Comparison of ENCODE assay signal across 1 cellular context in the genomic region with DNA sequence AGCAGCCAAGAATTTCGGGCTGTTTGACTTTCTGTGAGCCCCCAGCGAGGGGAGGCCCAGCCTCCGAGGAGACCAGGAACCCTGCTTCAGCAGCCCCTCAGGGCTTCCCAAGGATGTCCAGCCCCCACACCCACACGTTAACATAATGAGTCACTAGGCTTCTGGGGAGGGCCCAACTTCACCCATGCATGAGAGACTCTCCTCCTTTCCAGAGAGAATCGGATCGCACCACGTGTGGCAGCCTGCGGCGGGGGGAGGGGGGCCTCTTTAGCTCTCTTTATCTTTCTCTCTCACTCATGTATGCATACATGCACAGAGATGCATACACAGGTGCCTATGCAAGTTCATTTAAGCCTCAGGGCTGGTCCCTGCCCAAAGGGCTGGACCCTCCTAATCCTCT.
TF ChIP-seq lines count a peak whose summit lies in the region.

No MANE protein-coding gene starts in this region.

TF ChIP-seq in K562, 482 proteins besides CTCF, POLR2A, EP300 and RAD21 (continues in another document):
- TF ChIP-seq MECOM (CRISPR knock-in tag; IDR thresholded peaks at IDR 0.05) (no peak), MXI1 (IDR thresholded peaks at IDR 0.05; ENCODE audit: low read depth, low read length) (no peak), RFX7 (CRISPR knock-in tag; IDR thresholded peaks at IDR 0.05) (no peak), TRIM24 (IDR thresholded peaks at IDR 0.05) (0 out of 4 replicates have a peak, but pooled peaks of 1 of the 2 experiments have one; percentile 16), NBN (IDR thresholded peaks at IDR 0.05; ENCODE audit: low read depth) (no peak), CBFA2T3 (IDR thresholded peaks at IDR 0.05) (peak; percentile 71), ZNF561 (CRISPR knock-in tag; conservative IDR thresholded peaks at IDR 0.05) (no peak), MYC (IDR thresholded peaks at IDR 0.05; ENCODE audit: low read depth, low read length) (peak; percentile 79), MYC (CRISPR knock-in tag; IDR thresholded peaks at IDR 0.05; ENCODE audit: borderline replicate concordance, low read depth) (no peak), ZNF143 (CRISPR knock-in tag; IDR thresholded peaks at IDR 0.05) (no peak), TEAD2 (tag; IDR thresholded peaks at IDR 0.05) (no peak), SLC30A9 (CRISPR knock-in tag; IDR thresholded peaks at IDR 0.05) (no peak), SAFB (IDR thresholded peaks at IDR 0.05; ENCODE audit: borderline replicate concordance, low read depth, low read length) (no peak), FOXA1 (IDR thresholded peaks at IDR 0.05; ENCODE audit: borderline replicate concordance) (no peak), MBD2 (IDR thresholded peaks at IDR 0.05; ENCODE audit: borderline replicate concordance, low read depth) (no peak), MCM7 (IDR thresholded peaks at IDR 0.05) (no peak), FOXJ2 (tag; IDR thresholded peaks at IDR 0.05) (no peak), ZNF518B (CRISPR knock-in tag; IDR thresholded peaks at IDR 0.05) (no peak), POLR2AphosphoS2 (IDR thresholded peaks at IDR 0.05; ENCODE audit: low read length) (no peak), NCOA2 (IDR thresholded peaks at IDR 0.05; ENCODE audit: partially characterized antibody in 2 of 2) (no peak), POLR3A (IDR thresholded peaks at IDR 0.05; ENCODE audit: borderline replicate concordance, extremely low read depth, insufficient read depth, insufficient read length) (no peak), GATAD2A (IDR thresholded peaks at IDR 0.05) (no peak), SMAD4 (CRISPR knock-in tag; conservative IDR thresholded peaks at IDR 0.05) (no peak), GTF2F1 (IDR thresholded peaks at IDR 0.05; ENCODE audit: low read depth, low read length) (no peak), ZNF764 (CRISPR knock-in tag; IDR thresholded peaks at IDR 0.05; ENCODE audit: low read depth) (no peak), ZNF232 (CRISPR knock-in tag; IDR thresholded peaks at IDR 0.05) (no peak), ZNF584 (CRISPR knock-in tag; IDR thresholded peaks at IDR 0.05; ENCODE audit: low read depth) (no peak), IRF9 (tag; IDR thresholded peaks at IDR 0.05) (no peak), TOE1 (IDR thresholded peaks at IDR 0.05; ENCODE audit: borderline replicate concordance) (no peak), TOE1 (CRISPR knock-in tag; IDR thresholded peaks at IDR 0.05; ENCODE audit: borderline replicate concordance, low read depth) (no peak), IRF1 (CRISPR knock-in tag; IDR thresholded peaks at IDR 0.05; ENCODE audit: borderline replicate concordance) (no peak), POLR2H (tag; IDR thresholded peaks at IDR 0.05; ENCODE audit: low read depth) (no peak), TFAP4 (CRISPR knock-in tag; IDR thresholded peaks at IDR 0.05; ENCODE audit: borderline replicate concordance) (no peak; the same call in 1 of the 2 replicates), ZNF77 (CRISPR knock-in tag; IDR thresholded peaks at IDR 0.05) (no peak), ZNF707 (CRISPR knock-in tag; conservative IDR thresholded peaks at IDR 0.05) (no peak), RBM17 (IDR thresholded peaks at IDR 0.05; ENCODE audit: borderline replicate concordance, low read depth, low read length) (no peak), MEF2A (IDR thresholded peaks at IDR 0.05; ENCODE audit: control insufficient read depth, low read depth, low read length) (no peak), PPARD (CRISPR knock-in tag; IDR thresholded peaks at IDR 0.05) (no peak), KAT8 (IDR thresholded peaks at IDR 0.05; ENCODE audit: low read depth) (no peak), TCFL5 (CRISPR knock-in tag; conservative IDR thresholded peaks at IDR 0.05) (no peak), AFF1 (IDR thresholded peaks at IDR 0.05; ENCODE audit: low read depth in 1 of 2, partially characterized antibody in 2 of 2) (no peak), ILK (tag; IDR thresholded peaks at IDR 0.05; ENCODE audit: borderline replicate concordance, low read depth) (no peak), EGR1 (conservative IDR thresholded peaks at IDR 0.05) (peak; percentile 75), ZNF121 (CRISPR knock-in tag; conservative IDR thresholded peaks at IDR 0.05) (no peak), HMBOX1 (IDR thresholded peaks at IDR 0.05) (no peak), ZKSCAN8 (CRISPR knock-in tag; IDR thresholded peaks at IDR 0.05) (no peak)
- TF ChIP-seq, protein P1, sequence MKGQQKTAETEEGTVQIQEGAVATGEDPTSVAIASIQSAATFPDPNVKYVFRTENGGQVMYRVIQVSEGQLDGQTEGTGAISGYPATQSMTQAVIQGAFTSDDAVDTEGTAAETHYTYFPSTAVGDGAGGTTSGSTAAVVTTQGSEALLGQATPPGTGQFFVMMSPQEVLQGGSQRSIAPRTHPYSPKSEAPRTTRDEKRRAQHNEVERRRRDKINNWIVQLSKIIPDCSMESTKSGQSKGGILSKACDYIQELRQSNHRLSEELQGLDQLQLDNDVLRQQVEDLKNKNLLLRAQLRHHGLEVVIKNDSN (CRISPR knock-in tag; IDR thresholded peaks at IDR 0.05), result peak; percentile 87
- TF ChIP-seq, protein P2, sequence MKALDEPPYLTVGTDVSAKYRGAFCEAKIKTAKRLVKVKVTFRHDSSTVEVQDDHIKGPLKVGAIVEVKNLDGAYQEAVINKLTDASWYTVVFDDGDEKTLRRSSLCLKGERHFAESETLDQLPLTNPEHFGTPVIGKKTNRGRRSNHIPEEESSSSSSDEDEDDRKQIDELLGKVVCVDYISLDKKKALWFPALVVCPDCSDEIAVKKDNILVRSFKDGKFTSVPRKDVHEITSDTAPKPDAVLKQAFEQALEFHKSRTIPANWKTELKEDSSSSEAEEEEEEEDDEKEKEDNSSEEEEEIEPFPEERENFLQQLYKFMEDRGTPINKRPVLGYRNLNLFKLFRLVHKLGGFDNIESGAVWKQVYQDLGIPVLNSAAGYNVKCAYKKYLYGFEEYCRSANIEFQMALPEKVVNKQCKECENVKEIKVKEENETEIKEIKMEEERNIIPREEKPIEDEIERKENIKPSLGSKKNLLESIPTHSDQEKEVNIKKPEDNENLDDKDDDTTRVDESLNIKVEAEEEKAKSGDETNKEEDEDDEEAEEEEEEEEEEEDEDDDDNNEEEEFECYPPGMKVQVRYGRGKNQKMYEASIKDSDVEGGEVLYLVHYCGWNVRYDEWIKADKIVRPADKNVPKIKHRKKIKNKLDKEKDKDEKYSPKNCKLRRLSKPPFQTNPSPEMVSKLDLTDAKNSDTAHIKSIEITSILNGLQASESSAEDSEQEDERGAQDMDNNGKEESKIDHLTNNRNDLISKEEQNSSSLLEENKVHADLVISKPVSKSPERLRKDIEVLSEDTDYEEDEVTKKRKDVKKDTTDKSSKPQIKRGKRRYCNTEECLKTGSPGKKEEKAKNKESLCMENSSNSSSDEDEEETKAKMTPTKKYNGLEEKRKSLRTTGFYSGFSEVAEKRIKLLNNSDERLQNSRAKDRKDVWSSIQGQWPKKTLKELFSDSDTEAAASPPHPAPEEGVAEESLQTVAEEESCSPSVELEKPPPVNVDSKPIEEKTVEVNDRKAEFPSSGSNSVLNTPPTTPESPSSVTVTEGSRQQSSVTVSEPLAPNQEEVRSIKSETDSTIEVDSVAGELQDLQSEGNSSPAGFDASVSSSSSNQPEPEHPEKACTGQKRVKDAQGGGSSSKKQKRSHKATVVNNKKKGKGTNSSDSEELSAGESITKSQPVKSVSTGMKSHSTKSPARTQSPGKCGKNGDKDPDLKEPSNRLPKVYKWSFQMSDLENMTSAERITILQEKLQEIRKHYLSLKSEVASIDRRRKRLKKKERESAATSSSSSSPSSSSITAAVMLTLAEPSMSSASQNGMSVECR (CRISPR knock-in tag; IDR thresholded peaks at IDR 0.05), result no peak
- TF ChIP-seq, protein P3, sequence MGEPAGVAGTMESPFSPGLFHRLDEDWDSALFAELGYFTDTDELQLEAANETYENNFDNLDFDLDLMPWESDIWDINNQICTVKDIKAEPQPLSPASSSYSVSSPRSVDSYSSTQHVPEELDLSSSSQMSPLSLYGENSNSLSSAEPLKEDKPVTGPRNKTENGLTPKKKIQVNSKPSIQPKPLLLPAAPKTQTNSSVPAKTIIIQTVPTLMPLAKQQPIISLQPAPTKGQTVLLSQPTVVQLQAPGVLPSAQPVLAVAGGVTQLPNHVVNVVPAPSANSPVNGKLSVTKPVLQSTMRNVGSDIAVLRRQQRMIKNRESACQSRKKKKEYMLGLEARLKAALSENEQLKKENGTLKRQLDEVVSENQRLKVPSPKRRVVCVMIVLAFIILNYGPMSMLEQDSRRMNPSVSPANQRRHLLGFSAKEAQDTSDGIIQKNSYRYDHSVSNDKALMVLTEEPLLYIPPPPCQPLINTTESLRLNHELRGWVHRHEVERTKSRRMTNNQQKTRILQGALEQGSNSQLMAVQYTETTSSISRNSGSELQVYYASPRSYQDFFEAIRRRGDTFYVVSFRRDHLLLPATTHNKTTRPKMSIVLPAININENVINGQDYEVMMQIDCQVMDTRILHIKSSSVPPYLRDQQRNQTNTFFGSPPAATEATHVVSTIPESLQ (CRISPR knock-in tag; IDR thresholded peaks at IDR 0.05), result no peak
